1 cellular context compared by ENCODE assay signal in the genomic region with DNA sequence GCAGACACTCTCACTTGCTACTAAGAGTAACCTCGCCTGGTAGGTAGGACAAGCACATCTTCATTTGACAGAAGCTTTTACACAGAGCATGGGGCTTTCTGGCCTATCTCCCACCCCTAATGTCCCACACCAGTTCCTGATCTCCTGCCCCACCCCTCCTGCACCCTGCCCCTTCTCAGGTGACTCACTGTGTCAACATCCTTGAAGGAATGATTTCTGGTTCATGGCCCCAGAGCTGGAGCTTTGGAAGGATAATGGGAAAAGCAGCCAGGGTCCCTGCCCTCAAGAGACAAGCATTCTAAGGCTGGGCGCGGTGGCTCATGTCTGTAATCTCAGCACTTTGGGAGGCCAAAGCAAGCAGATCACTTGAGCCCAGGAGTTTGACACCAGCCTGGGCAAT.
TF ChIP-seq lines count a peak whose summit lies in the region.

No MANE protein-coding gene starts in this region.

TF ChIP-seq in HEK293, 187 proteins besides CTCF, POLR2A, EP300 and RAD21 (continued from another document):
- TF ChIP-seq KLF1 (tag by site-specific recombination; IDR thresholded peaks at IDR 0.05) (peak; percentile 59; the same call in 1 of the 2 replicates), ZNF624 (tag by site-specific recombination; IDR thresholded peaks at IDR 0.05) (no peak), REPIN1 (tag by site-specific recombination; IDR thresholded peaks at IDR 0.05; ENCODE audit: low read depth) (no peak), ZNF24 (tag by site-specific recombination; IDR thresholded peaks at IDR 0.05) (0 out of 2 replicates have a peak, but pooled peaks have one; percentile 27), ZBTB20 (tag by site-specific recombination; IDR thresholded peaks at IDR 0.05) (peak; percentile 58), ZNF843 (tag by site-specific recombination; IDR thresholded peaks at IDR 0.05) (no peak)
